25 cellular contexts compared by ENCODE assay signal in the genomic region with DNA sequence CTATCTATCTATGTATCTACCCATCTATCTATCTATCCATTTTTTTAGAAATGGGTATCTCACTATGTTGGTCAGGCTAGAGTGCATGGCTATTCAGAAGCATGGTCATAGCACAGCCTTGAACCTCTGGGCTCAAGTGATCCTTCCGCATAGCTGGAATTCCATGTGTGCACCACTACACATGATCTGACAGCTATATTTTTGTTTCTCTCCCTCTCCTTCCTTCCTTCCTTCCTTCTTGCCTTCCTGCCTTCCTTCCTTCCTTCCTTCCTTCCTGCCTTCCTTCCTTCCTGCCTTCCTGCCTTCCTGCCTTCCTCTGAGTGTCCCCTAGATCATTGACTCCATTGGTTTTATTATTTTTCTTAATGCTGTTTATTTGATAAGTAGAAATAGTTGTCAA.
A peak's percentile ranks its signal among the peaks of the same experiment; 100 is the strongest.
DNase-seq lines count a peak whose midpoint lies in the region; ATAC-seq and TF ChIP-seq lines count a peak whose summit lies in the region.
"Had no signal": no experiment of that assay in that cellular context is flagged by ENCODE, and none has a peak within 500 bp of the region (broad histone marks: within the 10 kb centered on the region; RNA-seq: fewer than 3 reads in every experiment).

No MANE protein-coding gene starts in this region.

- no peaks in the 10 kb centered on the region for H3K27me3 ChIP-seq in A673 (replicated peaks; ENCODE audit: insufficient read depth, low read depth, low read length, poor library complexity)
- H3K27me3 ChIP-seq in effector memory CD4-positive, alpha-beta T cell (replicated peaks; ENCODE audit: control insufficient read depth, insufficient read depth, low read length, poor library complexity, severe bottlenecking): no peaks in the 10 kb centered on the region
- H3K27me3 ChIP-seq: BE2C, BLaER1 had no signal

- CTCF ChIA-PET in A673 (lab: Charles Lee): no interaction called here

- peaks cover 9% of the 10 kb centered on the region for H3K4me1 Mint-ChIP-seq in nephron progenitor cell
- H3K4me1 Mint-ChIP-seq: CD14-positive monocyte; CD4-positive, alpha-beta memory T cell; CD4-positive, CD25-positive, alpha-beta regulatory T cell; CD8-positive, alpha-beta memory T cell had no signal

- peak overlapping the region; percentile 15 for H3K27ac Mint-ChIP-seq in nephron progenitor cell
- H3K27ac Mint-ChIP-seq: CD14-positive monocyte; CD4-positive, alpha-beta memory T cell had no signal

- POLR2A ChIA-PET in A673 (lab: Charles Lee; ENCODE audit: low non-redundant PET): interaction anchor here (0.7 kb wide), 1 partner anchor 89 kb away, joined by 3 read pairs; no protein-coding TSS in a partner anchor

- DNase-seq in A673 (ENCODE audit: low spot score): peak; percentile 69
- peak; percentile 93 for DNase-seq in SK-N-MC (ENCODE audit: low read depth, low spot score)
- no peak for DNase-seq in nephron progenitor cell
- no peak for DNase-seq in left colon
- DNase-seq in effector memory CD4-positive, alpha-beta T cell: no peak
- DNase-seq: ACHN; BE2C; C1 segment of cervical spinal cord; CD4-positive, alpha-beta memory T cell; CD4-positive, CD25-positive, alpha-beta regulatory T cell; CD8-positive, alpha-beta memory T cell; COR-L47; DMS 273 treated with DMSO at 0.1 percent for 48 hours; DMS153; DMS53; DMS79; DND-41; EL; GDM1 had no signal

- peaks cover 7% of the 10 kb centered on the region for H3K9me3 ChIP-seq in A673 (ENCODE audit: low read depth, low read length, poor library complexity, severe bottlenecking)
- peaks cover 6% of the 10 kb centered on the region; the same call in 1 of the 2 replicates for H3K9me3 ChIP-seq in SK-N-MC (ENCODE audit: low read depth, low read length)
- H3K9me3 ChIP-seq in effector memory CD4-positive, alpha-beta T cell (ENCODE audit: control insufficient read depth, low read length): no peaks in the 10 kb centered on the region
- H3K9me3 ChIP-seq: A549, BE2C, BLaER1 had no signal

- H3K9me3 Mint-ChIP-seq in nephron progenitor cell: peaks cover 4% of the 10 kb centered on the region

- intact Hi-C loops in A673 (cut with micrococcal nuclease; ENCODE audit: unreplicated experiment) (loop anchor here (2.0 to 10.0 kb wide), 3 partner anchors 19 to 505 kb away; partner anchors contain the start of gene HS3ST4), left colon (cut with DNase I, micrococcal nuclease) (no loop called here)

- no peak overlapping the region for H3K4me3 Mint-ChIP-seq in nephron progenitor cell
- H3K4me3 Mint-ChIP-seq: CD14-positive monocyte; CD4-positive, alpha-beta memory T cell; CD4-positive, CD25-positive, alpha-beta regulatory T cell; CD8-positive, alpha-beta memory T cell had no signal

- no peaks in the 10 kb centered on the region for H3K36me3 Mint-ChIP-seq in nephron progenitor cell (ENCODE audit: low read depth)
- H3K36me3 Mint-ChIP-seq: CD14-positive monocyte; CD4-positive, alpha-beta memory T cell; CD4-positive, CD25-positive, alpha-beta regulatory T cell; CD8-positive, alpha-beta memory T cell had no signal

- H3K4me1 ChIP-seq in A673 (ENCODE audit: insufficient read depth, low read length, poor library complexity, severe bottlenecking): peaks cover 69% of the 10 kb centered on the region
- H3K4me1 ChIP-seq in effector memory CD4-positive, alpha-beta T cell (ENCODE audit: control insufficient read depth, insufficient read depth, low read length, poor library complexity, severe bottlenecking): no peaks in the 10 kb centered on the region
- H3K4me1 ChIP-seq: A549, BE2C, BLaER1 had no signal

- H3K9ac ChIP-seq in SK-N-MC (ENCODE audit: insufficient read length): peak overlapping the region; percentile 67
- H3K9ac ChIP-seq: BLaER1 had no signal

- peak overlapping the region; percentile 95 for H3K27ac ChIP-seq in A673 (ENCODE audit: low read depth, low read length, poor library complexity, severe bottlenecking)
- peak overlapping the region; percentile 100 for H3K27ac ChIP-seq in SK-N-MC
- H3K27ac ChIP-seq in effector memory CD4-positive, alpha-beta T cell (ENCODE audit: insufficient read depth, low read length, poor library complexity, severe bottlenecking): no peak overlapping the region
- H3K27ac ChIP-seq: 22Rv1, A549, BLaER1 had no signal

- no peak for TF ChIP-seq CTCF in A673 (conservative IDR thresholded peaks at IDR 0.05; ENCODE audit: low read depth, low read length)
- no peak for TF ChIP-seq CTCF in nephron progenitor cell (IDR thresholded peaks at IDR 0.05)

- no peak overlapping the region for H3K4me3 ChIP-seq in A673 (ENCODE audit: low read depth, low read length, poor library complexity, severe bottlenecking)
- peak overlapping the region; percentile 40 for H3K4me3 ChIP-seq in SK-N-MC
- H3K4me3 ChIP-seq in effector memory CD4-positive, alpha-beta T cell (ENCODE audit: insufficient read depth, low read depth, low read length, poor library complexity, severe bottlenecking): no peak overlapping the region
- H3K4me3 ChIP-seq: A549, BLaER1, GM12878 had no signal

- H3K36me3 ChIP-seq in A673 (ENCODE audit: insufficient read depth, low read length, poor library complexity, severe bottlenecking): peaks cover 3% of the 10 kb centered on the region
- peaks cover 20% of the 10 kb centered on the region for H3K36me3 ChIP-seq in SK-N-MC (ENCODE audit: insufficient read depth, low read length)
- no peaks in the 10 kb centered on the region for H3K36me3 ChIP-seq in effector memory CD4-positive, alpha-beta T cell (ENCODE audit: control insufficient read depth, insufficient read depth, low read length)
- H3K36me3 ChIP-seq: BE2C, BLaER1 had no signal

- no TSS peak for BruUV-seq in A673 (replicated peaks; lab: Mats Ljungman, UMichigan)

- ATAC-seq in left colon: no peak
- ATAC-seq in GM21360 (IDR thresholded peaks at IDR 0.05; ENCODE audit: unreplicated experiment): no peak
- ATAC-seq: A549, GM12878 had no signal

- H3K27me3 Mint-ChIP-seq in nephron progenitor cell (ENCODE audit: low read depth, poor library complexity): no peaks in the 10 kb centered on the region

Comparison
In these comparisons a context has a peak if more than half of its experiments do, and no peak if none do; other contexts are left out.
1. DNase-seq: peak in A673 (single experiment) and SK-N-MC (single experiment); none in nephron progenitor cell (single experiment), left colon (0 of 2) and effector memory CD4-positive, alpha-beta T cell (0 of 3).